8 cellular contexts compared by ENCODE assay signal in genomic region chr6:168132531-168133184, GRCh38. TPM values are rescaled to one million over a fixed set of nuclear protein-coding genes. Genes with fewer than 3 reads are reported as not detected.
DNase-seq lines count a peak whose midpoint lies in the region; ATAC-seq and TF ChIP-seq lines count a peak whose summit lies in the region.

No MANE protein-coding gene starts in this region.

- H3K4me3 ChIP-seq in BJ (ENCODE audit: low read depth, low read length) (no peak overlapping the region), Panc1 (ENCODE audit: low read depth in 2 of 2, low read length in 2 of 2) (peak overlapping the region in 1 of 2 experiments; percentile 1; a peak in 1 of 4 replicates)

- H3K27ac ChIP-seq in Panc1 (ENCODE audit: low read length): no peak overlapping the region

- peak; percentile 9 for DNase-seq in BJ (ENCODE audit: low read depth)
- no peak for DNase-seq in Panc1 (ENCODE audit: low read depth, low spot score)
- peak; percentile 90 for DNase-seq in globus pallidus (ENCODE audit: low spot score)
- peak; percentile 80 for DNase-seq in osteocyte (ENCODE audit: extremely low spot score, unreplicated experiment)
- no peak for DNase-seq in GM19238 (ENCODE audit: insufficient read length, low spot score)
- DNase-seq in stimulated activated CD4-positive, alpha-beta T cell treated with anti-CD3 and anti-CD28 coated beads, Interleukin-2, amount 100 ng/mL, for 24 hours: no peak

- CTCF ChIA-PET in BJ (lab: Yijun Ruan, JAX) (interaction anchor here (0.9 to 1.7 kb wide), 8 partner anchors 15 to 235 kb away, joined by 3 to 7 read pairs (median 3); no protein-coding TSS in a partner anchor), Panc1 (lab: Charles Lee) (interaction anchor here (0.8 to 1.6 kb wide), 3 partner anchors 88 to 226 kb away, joined by 3 to 8 read pairs (median 7); no protein-coding TSS in a partner anchor)

- H3K27me3 ChIP-seq in BJ (ENCODE audit: control insufficient read depth, insufficient read depth, low read length) (no peaks in the 10 kb centered on the region), Panc1 (ENCODE audit: control insufficient read depth, insufficient read depth, low read length) (no peaks in the 10 kb centered on the region)

- TF ChIP-seq CTCF in BJ (IDR thresholded peaks at IDR 0.05; ENCODE audit: insufficient read depth, low read depth, low read length) (peak; percentile 44), Panc1 (IDR thresholded peaks at IDR 0.05) (no peak; the same call in 1 of the 2 replicates), osteocyte (IDR thresholded peaks at IDR 0.05) (peak; percentile 66)

- no peak overlapping the region for H3K27ac Mint-ChIP-seq in osteocyte (ENCODE audit: unreplicated experiment)

- peak; percentile 90 for ATAC-seq in Panc1
- no peak for ATAC-seq in GM18867 (IDR thresholded peaks at IDR 0.05; ENCODE audit: unreplicated experiment)
- no peak for ATAC-seq in GM21717 (IDR thresholded peaks at IDR 0.05; ENCODE audit: unreplicated experiment)

- intact Hi-C loops in Panc1 (cut with micrococcal nuclease; ENCODE audit: unreplicated experiment): loop anchor here (5.0 kb wide), 2 partner anchors 70 to 225 kb away; no protein-coding TSS in a partner anchor

- peaks cover 17% of the 10 kb centered on the region for H3K4me1 Mint-ChIP-seq in osteocyte (ENCODE audit: unreplicated experiment)

- H3K4me1 ChIP-seq in Panc1 (ENCODE audit: control insufficient read depth, insufficient read depth, low read length): peaks cover 7% of the 10 kb centered on the region

- no peaks in the 10 kb centered on the region for H3K36me3 Mint-ChIP-seq in osteocyte (ENCODE audit: unreplicated experiment)

- in situ Hi-C loops in Panc1 (cut with HindIII; ENCODE audit: low pct_unique_long_range_greater_than_20kb, low sequenced_read_pairs): no loop called here

- no peaks in the 10 kb centered on the region for H3K36me3 ChIP-seq in BJ (ENCODE audit: control insufficient read depth, insufficient read depth, low read length)
- H3K36me3 ChIP-seq in Panc1 (ENCODE audit: control insufficient read depth, insufficient read depth, low read length): no peaks in the 10 kb centered on the region

- no peaks in the 10 kb centered on the region for H3K27me3 Mint-ChIP-seq in osteocyte (ENCODE audit: unreplicated experiment)

- no peak overlapping the region for H3K4me3 Mint-ChIP-seq in osteocyte (ENCODE audit: unreplicated experiment)

- POLR2A ChIA-PET in BJ (lab: Charles Lee): interaction anchor here (0.5 to 0.7 kb wide), 2 partner anchors 211 to 1133 kb away, joined by 6 to 10 read pairs; partner anchors contain the start of gene CEP43
- POLR2A ChIA-PET in Panc1 (lab: Charles Lee): no interaction called here

- no TSS peak for BruUV-seq in Panc1 (replicated peaks; lab: Mats Ljungman, UMichigan)

- no peaks in the 10 kb centered on the region for H3K9me3 ChIP-seq in Panc1 (ENCODE audit: control insufficient read depth, insufficient read depth, low read depth, low read length)

- H3K9me3 Mint-ChIP-seq in osteocyte (ENCODE audit: unreplicated experiment): no peaks in the 10 kb centered on the region

RNA-seq across cellular contexts. Expression of gene FRMD1, which starts 53.6 kb away (rescaled TPM):
- not detected in 2 replicates for polyA plus RNA-seq in BJ (2011; rRNA removed)
- polyA minus RNA-seq in BJ (2011; rRNA and poly(A)+ RNA removed): not detected in 2 replicates
- total RNA-seq in Panc1 (2021; ENCODE audit: unreplicated experiment) (0.15 TPM), osteocyte (0.05 and 0.34 TPM in 2 replicates)
- polyA plus RNA-seq in Panc1 (2012; ENCODE audit: insufficient read length): not detected

Comparison
In these comparisons a context has a peak if more than half of its experiments do, and no peak if none do; other contexts are left out.
1. DNase-seq: peak in BJ (single experiment), globus pallidus (single experiment) and osteocyte (single experiment); none in Panc1 (single experiment), GM19238 (single experiment) and stimulated activated CD4-positive, alpha-beta T cell treated with anti-CD3 and anti-CD28 coated beads, Interleukin-2, amount 100 ng/mL, for 24 hours (0 of 2).